Comparison of ENCODE assay signal across 1 cellular context in genomic region chr9:37485389-37486255, GRCh38.
TF ChIP-seq lines count a peak whose summit lies in the region.

TSS of gene POLR1E (plus strand) at chr9:37485948. CDS start at chr9:37486048, 100 bp downstream.

TF ChIP-seq in SK-N-SH, 30 proteins besides CTCF, POLR2A, EP300 and RAD21 (continued from another document):
- TF ChIP-seq REST (IDR thresholded peaks at IDR 0.05; ENCODE audit: low read depth, low read length) (no peak), SIN3A (IDR thresholded peaks at IDR 0.05; ENCODE audit: borderline replicate concordance, low read depth, low read length) (peak; percentile 93), SMC3 (IDR thresholded peaks at IDR 0.05; ENCODE audit: low read depth, low read length) (no peak)
